Comparison of ENCODE assay signal across 8 cellular contexts in genomic region chrX:103376979-103377324, GRCh38. TPM values are rescaled to one million over a fixed set of nuclear protein-coding genes. Genes with fewer than 3 reads are reported as not detected.
DNase-seq lines count a peak whose midpoint lies in the region; ATAC-seq and TF ChIP-seq lines count a peak whose summit lies in the region.

No MANE protein-coding gene starts in this region.

- TF ChIP-seq CTCF in SK-N-SH (IDR thresholded peaks at IDR 0.05), result no peak
- TF ChIP-seq CTCF in natural killer cell (IDR thresholded peaks at IDR 0.05), result no peak

- peak overlapping the region; percentile 89 for H3K9ac ChIP-seq in SK-N-SH

- H3K79me2 ChIP-seq in SK-N-SH (ENCODE audit: insufficient read depth), result peaks cover 12% of the 10 kb centered on the region; the same call in 1 of the 2 replicates

- H3K27ac Mint-ChIP-seq in activated CD8-positive, alpha-beta memory T cell treated with anti-CD3 and anti-CD28 coated beads, Interleukin-2, amount 10 ng/mL, durations not matched to agents 7 days and 5 days, result no peak overlapping the region
- no peak overlapping the region for H3K27ac Mint-ChIP-seq in natural killer cell

- no peaks in the 10 kb centered on the region; the same call in 1 of the 2 replicates for H3K27me3 ChIP-seq in SK-N-SH (ENCODE audit: insufficient read depth)

- H3F3A ChIP-seq in SK-N-SH (replicated peaks; ENCODE audit: insufficient read depth), result peaks cover 4% of the 10 kb centered on the region

- H3K4me3 ChIP-seq in SK-N-SH (ENCODE audit: low read depth in 2 of 2, low read length in 1 of 2), result peak overlapping the region; percentile 59 to 67

- peak overlapping the region; percentile 70 for H3K4me2 ChIP-seq in SK-N-SH

- H3K27ac ChIP-seq in SK-N-SH (ENCODE audit: low read depth in 2 of 2, low read length in 1 of 2) (peak overlapping the region; percentile 49 to 89; a peak in 3 of 4 replicates), epithelial cell of prostate (peak overlapping the region; percentile 26)

- no peak for TF ChIP-seq EP300 in SK-N-SH (IDR thresholded peaks at IDR 0.05; ENCODE audit: borderline replicate concordance in 1 of 2, low read depth in 1 of 2, low read length in 1 of 2)

- H2AFZ ChIP-seq in SK-N-SH (ENCODE audit: low read depth), result no peak overlapping the region

- no peak for DNase-seq in activated CD8-positive, alpha-beta memory T cell treated with anti-CD3 and anti-CD28 coated beads, Interleukin-2, amount 10 ng/mL, durations not matched to agents 7 days and 5 days
- DNase-seq in activated CD8-positive, alpha-beta memory T cell treated with anti-CD3 and anti-CD28 coated beads, Interleukin-2, amount 50 U/mL, for 4 hours, result no peak
- DNase-seq in SK-N-SH (peak; percentile 67), epithelial cell of prostate (ENCODE audit: low read depth, low spot score) (no peak), natural killer cell (no peak), KBM-7 (no peak)
- no peak for DNase-seq in activated effector memory CD4-positive, alpha-beta T cell treated with Interleukin-2 at 50 U/mL for 16 hours

- H3K4me1 ChIP-seq in SK-N-SH (ENCODE audit: control insufficient read depth in 1 of 2, insufficient read depth in 2 of 2, low read depth in 1 of 2, low read length in 1 of 2), result peaks cover 0 to 7% of the 10 kb centered on the region in 2 experiments; a peak in 2 of 4 replicates

- H3K9me2 ChIP-seq in SK-N-SH, result no peaks in the 10 kb centered on the region

- no peaks in the 10 kb centered on the region for H3K9me3 ChIP-seq in SK-N-SH

- ATAC-seq in activated CD8-positive, alpha-beta memory T cell treated with anti-CD3 and anti-CD28 coated beads, Interleukin-2, amount 10 ng/mL, durations not matched to agents 7 days and 5 days, result peak; percentile 27
- ATAC-seq in natural killer cell, result peak in 1 of 3 donors; percentile 3
- ATAC-seq in HG03520 (IDR thresholded peaks at IDR 0.05; ENCODE audit: unreplicated experiment), result no peak

- peaks cover 4% of the 10 kb centered on the region for H3K27me3 Mint-ChIP-seq in activated CD8-positive, alpha-beta memory T cell treated with anti-CD3 and anti-CD28 coated beads, Interleukin-2, amount 10 ng/mL, durations not matched to agents 7 days and 5 days
- H3K27me3 Mint-ChIP-seq in natural killer cell (ENCODE audit: low read depth in 2 of 2), result peaks cover 7 to 11% of the 10 kb centered on the region in 2 donors

- H4K20me1 ChIP-seq in SK-N-SH (ENCODE audit: insufficient read depth), result no peaks in the 10 kb centered on the region

- in situ Hi-C loops in KBM-7 (cut with MboI; ENCODE audit: low pct_unique_long_range_greater_than_20kb, low sequenced_read_pairs), result no loop called here

- H3K36me3 ChIP-seq in SK-N-SH (replicated peaks in 1 of 2; ENCODE audit: control insufficient read depth in 1 of 2, insufficient read depth in 2 of 2, low read length in 1 of 2), result peaks cover 9 to 11% of the 10 kb centered on the region in 2 experiments

- TF ChIP-seq RAD21 in SK-N-SH (IDR thresholded peaks at IDR 0.05; ENCODE audit: low read length), result no peak

- POLR2A ChIA-PET in SK-N-SH (lab: Yijun Ruan, JAX), result interaction anchor here (0.6 to 2.3 kb wide), 4 partner anchors 21 to 180 kb away, joined by 3 to 11 read pairs (median 7); partner anchors contain the start of genes BEX2, TCEAL7 and TCEAL9

- H3K4me1 Mint-ChIP-seq in activated CD8-positive, alpha-beta memory T cell treated with anti-CD3 and anti-CD28 coated beads, Interleukin-2, amount 10 ng/mL, durations not matched to agents 7 days and 5 days, result peaks cover 3% of the 10 kb centered on the region
- H3K4me1 Mint-ChIP-seq in natural killer cell, result peaks cover 0 to 9% of the 10 kb centered on the region in 2 donors

- H3K36me3 Mint-ChIP-seq in activated CD8-positive, alpha-beta memory T cell treated with anti-CD3 and anti-CD28 coated beads, Interleukin-2, amount 10 ng/mL, durations not matched to agents 7 days and 5 days, result no peaks in the 10 kb centered on the region
- no peaks in the 10 kb centered on the region for H3K36me3 Mint-ChIP-seq in natural killer cell

- H3K4me3 Mint-ChIP-seq in activated CD8-positive, alpha-beta memory T cell treated with anti-CD3 and anti-CD28 coated beads, Interleukin-2, amount 10 ng/mL, durations not matched to agents 7 days and 5 days, result peak overlapping the region; percentile 49
- H3K4me3 Mint-ChIP-seq in natural killer cell, result peak overlapping the region; percentile 83

- 53% methylated on average over 15 of the region's 19 CpGs for WGBS in SK-N-SH (ENCODE audit: low lambda C conversion rate)

- no peaks in the 10 kb centered on the region for H3K9me3 Mint-ChIP-seq in activated CD8-positive, alpha-beta memory T cell treated with anti-CD3 and anti-CD28 coated beads, Interleukin-2, amount 10 ng/mL, durations not matched to agents 7 days and 5 days (ENCODE audit: low read depth)
- no peaks in the 10 kb centered on the region for H3K9me3 Mint-ChIP-seq in natural killer cell

- intact Hi-C loops in natural killer cell (cut with micrococcal nuclease), result no loop called here

- CTCF ChIA-PET in activated CD8-positive, alpha-beta memory T cell treated with anti-CD3 and anti-CD28 coated beads, Interleukin-2, amount 10 ng/mL, durations not matched to agents 7 days and 5 days (lab: Charles Lee), result no interaction called here
- CTCF ChIA-PET in SK-N-SH (lab: Yijun Ruan, JAX), result interaction anchor here (1.4 to 1.8 kb wide), 2 partner anchors 35 to 88 kb away, joined by 4 read pairs; no protein-coding TSS in a partner anchor

TF ChIP-seq in SK-N-SH, 30 proteins besides CTCF, POLR2A, EP300 and RAD21:
- TF ChIP-seq CHD2 (IDR thresholded peaks at IDR 0.05; ENCODE audit: low read length, partially characterized antibody) (peak; percentile 73), ZBTB33 (IDR thresholded peaks at IDR 0.05; ENCODE audit: borderline replicate concordance, low read depth) (no peak), YY1 (IDR thresholded peaks at IDR 0.05; ENCODE audit: low read depth) (peak; percentile 79; the same call in 1 of the 2 replicates)

RNA-seq across cellular contexts. Expression of gene BEX3, which starts 0.6 kb away (rescaled TPM):
- total RNA-seq in activated CD8-positive, alpha-beta memory T cell treated with anti-CD3 and anti-CD28 coated beads, Interleukin-2, amount 10 ng/mL, durations not matched to agents 7 days and 5 days, result 1 to 10 TPM; 9.2 to 9.9 TPM
- polyA plus RNA-seq in SK-N-SH (2012; rRNA removed), result 292 and 392 TPM in 2 replicates
- polyA plus RNA-seq in SK-N-SH (2012; cell fraction: cytosol; rRNA removed), result 432 and 638 TPM in 2 replicates
- polyA plus RNA-seq in SK-N-SH (2012; cell fraction: nucleus; rRNA removed), result 146 and 148 TPM in 2 replicates
- 1 to 10 TPM; 1.0 to 2.8 (median 1.7) TPM for total RNA-seq in natural killer cell

RNA-seq across cellular contexts. Expression of gene TCEAL9, which starts 20.6 kb away (rescaled TPM):
- 1 to 10 TPM; 1.5 to 2.4 TPM for total RNA-seq in activated CD8-positive, alpha-beta memory T cell treated with anti-CD3 and anti-CD28 coated beads, Interleukin-2, amount 10 ng/mL, durations not matched to agents 7 days and 5 days
- polyA plus RNA-seq in SK-N-SH (2012; rRNA removed), result 27.7 and 29.5 TPM in 2 replicates
- 46.4 and 99.7 TPM in 2 replicates for polyA plus RNA-seq in SK-N-SH (2012; cell fraction: cytosol; rRNA removed)
- polyA plus RNA-seq in SK-N-SH (2012; cell fraction: nucleus; rRNA removed), result 13.1 and 20.9 TPM in 2 replicates
- under 1 TPM in 1 of 3 donors, not detected in 2; 0.40 TPM for total RNA-seq in natural killer cell

RNA-seq across cellular contexts. Expression of gene TCEAL7, which starts 46.9 kb away (rescaled TPM):
- total RNA-seq in activated CD8-positive, alpha-beta memory T cell treated with anti-CD3 and anti-CD28 coated beads, Interleukin-2, amount 10 ng/mL, durations not matched to agents 7 days and 5 days, result not detected
- polyA plus RNA-seq in SK-N-SH (2012; rRNA removed), result 20.2 and 26.0 TPM in 2 replicates
- polyA plus RNA-seq in SK-N-SH (2012; cell fraction: cytosol; rRNA removed), result 32.6 and 45.2 TPM in 2 replicates
- 6.6 and 13.5 TPM in 2 replicates for polyA plus RNA-seq in SK-N-SH (2012; cell fraction: nucleus; rRNA removed)
- not detected for total RNA-seq in natural killer cell
